ENCODE assay signal across 8 cellular contexts in the genomic region with DNA sequence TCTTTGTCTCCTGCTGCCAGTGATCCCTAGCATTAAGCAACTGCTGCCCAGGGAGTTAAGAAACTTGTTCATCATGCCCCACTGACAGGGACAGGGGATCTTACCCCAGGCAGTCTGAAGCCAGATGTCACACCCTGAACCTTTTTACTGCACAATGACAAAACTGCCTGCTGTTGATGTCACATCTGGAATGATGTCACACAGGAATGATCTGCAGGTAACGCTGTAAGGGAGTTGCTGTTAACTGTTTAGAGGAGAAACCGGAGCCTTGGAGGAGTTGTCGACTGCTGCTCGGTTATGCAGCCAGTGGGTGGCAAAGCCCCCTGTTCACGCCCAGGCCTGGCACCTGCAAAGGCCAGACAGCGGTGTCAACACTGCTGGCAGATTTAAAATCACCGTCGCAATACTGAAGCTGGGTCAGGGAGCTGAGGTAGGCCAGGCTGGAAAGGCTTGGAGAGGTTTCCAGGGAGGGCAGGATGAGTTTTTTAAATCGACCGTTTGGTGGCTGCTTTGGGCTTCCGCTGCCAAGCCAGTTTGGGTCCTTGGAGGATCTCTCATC. TPM values are rescaled to one million over a fixed set of nuclear protein-coding genes. Genes with fewer than 3 reads are reported as not detected.
DNase-seq lines count a peak whose midpoint lies in the region; ATAC-seq, FAIRE-seq and TF ChIP-seq lines count a peak whose summit lies in the region.

No MANE protein-coding gene starts in this region.

- TF ChIP-seq POLR2A in gastrocnemius medialis (IDR thresholded peaks at IDR 0.05): no peak
- no peak for TF ChIP-seq POLR2A in GM12892 (IDR thresholded peaks at IDR 0.05; ENCODE audit: low read depth, low read length)

- no peak for FAIRE-seq in GM12892 (lab: Jason Lieb, UNC)

- peaks cover 8% of the 10 kb centered on the region for H3F3A ChIP-seq in GM23338 (replicated peaks; ENCODE audit: low read depth)
- peaks cover 30% of the 10 kb centered on the region for H3F3A ChIP-seq in SU-DHL-6 (ENCODE audit: insufficient read depth)

- H3K36me3 Mint-ChIP-seq in GM23338 (ENCODE audit: low read depth): no peaks in the 10 kb centered on the region

- H3K4me3 Mint-ChIP-seq in GM23338: peak overlapping the region; percentile 83

- peaks cover 15% of the 10 kb centered on the region for H3K4me1 Mint-ChIP-seq in GM23338

- ATAC-seq in GM23338: no peak; the same call in 2 of the 3 replicates
- ATAC-seq in foreskin keratinocyte: peak; percentile 11
- no peak for ATAC-seq in gastrocnemius medialis
- ATAC-seq in HG02763 (IDR thresholded peaks at IDR 0.05; ENCODE audit: unreplicated experiment): no peak

- H3K9ac ChIP-seq in SU-DHL-6 (ENCODE audit: low read length): no peak overlapping the region

- DNase-seq in GM23338 (ENCODE audit: low spot score): no peak
- no peak for DNase-seq in foreskin keratinocyte
- no peak for DNase-seq in gastrocnemius medialis
- no peak for DNase-seq in GM12892 (ENCODE audit: insufficient read length)
- DNase-seq in DMS 273 treated with DMSO at 0.1 percent for 48 hours (lab: John Stamatoyannopoulos, UW): no peak
- DNase-seq in SHP77 (lab: John Stamatoyannopoulos, UW): no peak

- H2AFZ ChIP-seq in GM23338: peak overlapping the region; percentile 100
- peak overlapping the region; percentile 62 for H2AFZ ChIP-seq in SU-DHL-6 (ENCODE audit: low read depth, low read length, severe bottlenecking)

- H3K36me3 ChIP-seq in GM23338 (ENCODE audit: insufficient read depth): no peaks in the 10 kb centered on the region
- H3K36me3 ChIP-seq in SU-DHL-6 (ENCODE audit: low read length): no peaks in the 10 kb centered on the region
- no peaks in the 10 kb centered on the region for H3K36me3 ChIP-seq in gastrocnemius medialis

- H3K9me3 Mint-ChIP-seq in GM23338: no peaks in the 10 kb centered on the region

- H3K27ac Mint-ChIP-seq in GM23338: no peak overlapping the region

- no peak for TF ChIP-seq CTCF in GM23338 (conservative IDR thresholded peaks at IDR 0.05; ENCODE audit: low read depth in 2 of 2)
- TF ChIP-seq CTCF in SU-DHL-6 (IDR thresholded peaks at IDR 0.05; ENCODE audit: insufficient read depth, low read length, poor library complexity, severe bottlenecking): no peak
- TF ChIP-seq CTCF in foreskin keratinocyte (conservative IDR thresholded peaks at IDR 0.05): no peak
- TF ChIP-seq CTCF in gastrocnemius medialis (IDR thresholded peaks at IDR 0.05 in 4 of 5, conservative IDR thresholded peaks at IDR 0.05 in 1 of 5): no peak

- H3K79me2 ChIP-seq in GM23338 (replicated peaks; ENCODE audit: insufficient read depth) (no peaks in the 10 kb centered on the region), SU-DHL-6 (ENCODE audit: insufficient read depth, low read length) (no peaks in the 10 kb centered on the region)

- H3K4me3 ChIP-seq in GM23338 (peak overlapping the region; percentile 91), SU-DHL-6 (ENCODE audit: insufficient read depth, low read length, poor library complexity, severe bottlenecking) (peak overlapping the region; percentile 46), gastrocnemius medialis (peak overlapping the region; percentile 41 to 56 (median 48))

- peaks cover 17% of the 10 kb centered on the region for H3K27me3 Mint-ChIP-seq in GM23338 (ENCODE audit: insufficient read depth, low read depth, poor library complexity)

- H4K20me1 ChIP-seq in GM23338 (replicated peaks; ENCODE audit: insufficient read depth) (no peaks in the 10 kb centered on the region), SU-DHL-6 (ENCODE audit: low read depth, low read length) (no peaks in the 10 kb centered on the region)

- H3K9me2 ChIP-seq in GM23338 (ENCODE audit: insufficient read depth) (no peaks in the 10 kb centered on the region), SU-DHL-6 (replicated peaks; ENCODE audit: insufficient read depth, low read length) (no peaks in the 10 kb centered on the region)

- H3K9me3 ChIP-seq in SU-DHL-6 (ENCODE audit: insufficient read depth, low read length): no peaks in the 10 kb centered on the region
- no peaks in the 10 kb centered on the region for H3K9me3 ChIP-seq in gastrocnemius medialis

- H3K27me3 ChIP-seq in GM23338 (ENCODE audit: insufficient read depth) (peaks cover 23% of the 10 kb centered on the region), SU-DHL-6 (ENCODE audit: low read length) (no peaks in the 10 kb centered on the region), foreskin keratinocyte (peaks cover 84% of the 10 kb centered on the region), gastrocnemius medialis (peaks cover 11 to 22% (median 14%) of the 10 kb centered on the region in 3 donors)

- H3K4me1 ChIP-seq in GM23338 (ENCODE audit: insufficient read depth) (peaks cover 21% of the 10 kb centered on the region), foreskin keratinocyte (no peaks in the 10 kb centered on the region), gastrocnemius medialis (no peaks in the 10 kb centered on the region)

- in situ Hi-C loops in gastrocnemius medialis (cut with MboI; ENCODE audit: low sequenced_read_pairs in 4 of 4): no loop called here

- H3K27ac ChIP-seq in GM23338 (ENCODE audit: low read depth) (no peak overlapping the region), SU-DHL-6 (ENCODE audit: low read depth, low read length) (no peak overlapping the region), foreskin keratinocyte (no peak overlapping the region), gastrocnemius medialis (no peak overlapping the region)

- intact Hi-C loops in gastrocnemius medialis (cut with DNase I; ENCODE audit: low total_unique reads): no loop called here

- H3K4me2 ChIP-seq in GM23338: peak overlapping the region; percentile 99
- H3K4me2 ChIP-seq in SU-DHL-6 (ENCODE audit: low read depth, low read length, poor library complexity, severe bottlenecking): peak overlapping the region; percentile 71

TF ChIP-seq in GM23338, 12 proteins besides CTCF, POLR2A, EP300 and RAD21:
- TF ChIP-seq ZNF331 (CRISPR knock-in tag; IDR thresholded peaks at IDR 0.05; ENCODE audit: low read depth): no peak
- no peak for TF ChIP-seq EZH2phosphoT487 (IDR thresholded peaks at IDR 0.05; ENCODE audit: unreplicated experiment)
- TF ChIP-seq, protein P1, sequence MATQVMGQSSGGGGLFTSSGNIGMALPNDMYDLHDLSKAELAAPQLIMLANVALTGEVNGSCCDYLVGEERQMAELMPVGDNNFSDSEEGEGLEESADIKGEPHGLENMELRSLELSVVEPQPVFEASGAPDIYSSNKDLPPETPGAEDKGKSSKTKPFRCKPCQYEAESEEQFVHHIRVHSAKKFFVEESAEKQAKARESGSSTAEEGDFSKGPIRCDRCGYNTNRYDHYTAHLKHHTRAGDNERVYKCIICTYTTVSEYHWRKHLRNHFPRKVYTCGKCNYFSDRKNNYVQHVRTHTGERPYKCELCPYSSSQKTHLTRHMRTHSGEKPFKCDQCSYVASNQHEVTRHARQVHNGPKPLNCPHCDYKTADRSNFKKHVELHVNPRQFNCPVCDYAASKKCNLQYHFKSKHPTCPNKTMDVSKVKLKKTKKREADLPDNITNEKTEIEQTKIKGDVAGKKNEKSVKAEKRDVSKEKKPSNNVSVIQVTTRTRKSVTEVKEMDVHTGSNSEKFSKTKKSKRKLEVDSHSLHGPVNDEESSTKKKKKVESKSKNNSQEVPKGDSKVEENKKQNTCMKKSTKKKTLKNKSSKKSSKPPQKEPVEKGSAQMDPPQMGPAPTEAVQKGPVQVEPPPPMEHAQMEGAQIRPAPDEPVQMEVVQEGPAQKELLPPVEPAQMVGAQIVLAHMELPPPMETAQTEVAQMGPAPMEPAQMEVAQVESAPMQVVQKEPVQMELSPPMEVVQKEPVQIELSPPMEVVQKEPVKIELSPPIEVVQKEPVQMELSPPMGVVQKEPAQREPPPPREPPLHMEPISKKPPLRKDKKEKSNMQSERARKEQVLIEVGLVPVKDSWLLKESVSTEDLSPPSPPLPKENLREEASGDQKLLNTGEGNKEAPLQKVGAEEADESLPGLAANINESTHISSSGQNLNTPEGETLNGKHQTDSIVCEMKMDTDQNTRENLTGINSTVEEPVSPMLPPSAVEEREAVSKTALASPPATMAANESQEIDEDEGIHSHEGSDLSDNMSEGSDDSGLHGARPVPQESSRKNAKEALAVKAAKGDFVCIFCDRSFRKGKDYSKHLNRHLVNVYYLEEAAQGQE (IDR thresholded peaks at IDR 0.05; ENCODE audit: unreplicated experiment): no peak

RNA-seq across cellular contexts. Expression of a gene that starts 10.0 kb away (rescaled TPM):
- total RNA-seq in GM23338 (2014; rRNA removed; shearing (Covaris generic)): 1.7 and 2.0 TPM in 2 replicates
- polyA plus RNA-seq in GM23338 (2016; fragmentation: Nextera tagmentation; extraction: Ambion mirVana): 0.37 and 0.76 TPM in 2 replicates
- not detected in 2 replicates for total RNA-seq in foreskin keratinocyte
- 0.02 TPM in 1 of 2 replicates, not detected in the other for polyA plus RNA-seq in foreskin keratinocyte
- total RNA-seq in gastrocnemius medialis: under 1 TPM in 2 of 4 donors, not detected in 2; 0.10 to 0.13 TPM
- polyA plus RNA-seq in GM12892 (2012; ENCODE audit: missing spikeins): 0.40 TPM
